In the genomic region with DNA sequence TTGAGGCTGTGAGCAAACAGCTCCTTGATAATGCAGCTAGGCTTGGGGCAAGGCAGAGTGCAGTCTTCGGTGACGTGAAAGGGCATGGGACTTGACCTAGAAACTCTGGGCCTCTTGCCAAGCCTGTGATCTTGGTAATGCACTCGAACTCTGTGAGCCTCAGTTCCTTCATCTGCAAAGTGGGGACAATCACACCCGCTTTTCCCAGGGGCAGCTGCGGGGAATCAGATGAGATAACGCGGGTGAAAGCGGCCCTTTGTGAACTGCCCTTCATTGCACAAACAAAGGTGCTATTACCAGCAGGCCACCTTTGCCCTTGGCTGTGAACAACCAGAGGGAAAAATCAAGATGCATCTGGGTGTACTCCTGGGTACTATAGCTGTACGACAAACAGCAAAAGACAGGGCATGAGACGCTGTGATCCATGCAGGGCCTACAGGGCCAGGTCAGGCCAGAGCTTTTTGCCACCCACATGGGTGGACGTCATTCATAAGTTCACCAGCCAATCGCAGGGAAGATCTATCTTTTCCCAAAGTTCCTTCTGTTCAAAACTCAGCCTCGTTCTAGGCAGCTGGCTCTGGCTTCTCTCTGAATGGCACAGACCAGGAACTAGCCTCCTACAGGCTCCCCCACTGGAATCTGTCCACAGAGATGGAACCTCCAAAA, we compare ENCODE assay signal across 1 cellular context.
A peak's percentile ranks its signal among the peaks of the same experiment; 100 is the strongest.
TF ChIP-seq lines count a peak whose summit lies in the region.

No MANE protein-coding gene starts in this region.

TF ChIP-seq in HepG2, 621 proteins besides CTCF, POLR2A, EP300 and RAD21 (continued from another document and continues in another):
- no peak for TF ChIP-seq ZSCAN21 (CRISPR knock-in tag; IDR thresholded peaks at IDR 0.05; ENCODE audit: borderline replicate concordance)
- TF ChIP-seq, protein P1, sequence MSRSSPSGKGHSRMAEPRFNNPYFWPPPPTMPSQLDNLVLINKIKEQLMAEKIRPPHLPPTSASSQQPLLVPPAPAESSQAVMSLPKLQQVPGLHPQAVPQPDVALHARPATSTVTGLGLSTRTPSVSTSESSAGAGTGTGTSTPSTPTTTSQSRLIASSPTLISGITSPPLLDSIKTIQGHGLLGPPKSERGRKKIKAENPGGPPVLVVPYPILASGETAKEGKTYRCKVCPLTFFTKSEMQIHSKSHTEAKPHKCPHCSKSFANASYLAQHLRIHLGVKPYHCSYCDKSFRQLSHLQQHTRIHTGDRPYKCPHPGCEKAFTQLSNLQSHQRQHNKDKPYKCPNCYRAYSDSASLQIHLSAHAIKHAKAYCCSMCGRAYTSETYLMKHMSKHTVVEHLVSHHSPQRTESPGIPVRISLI (CRISPR knock-in tag; IDR thresholded peaks at IDR 0.05; ENCODE audit: borderline replicate concordance) = no peak
- no peak for TF ChIP-seq ZNF329 (CRISPR knock-in tag; IDR thresholded peaks at IDR 0.05; ENCODE audit: low read depth)
- TF ChIP-seq, protein P2, sequence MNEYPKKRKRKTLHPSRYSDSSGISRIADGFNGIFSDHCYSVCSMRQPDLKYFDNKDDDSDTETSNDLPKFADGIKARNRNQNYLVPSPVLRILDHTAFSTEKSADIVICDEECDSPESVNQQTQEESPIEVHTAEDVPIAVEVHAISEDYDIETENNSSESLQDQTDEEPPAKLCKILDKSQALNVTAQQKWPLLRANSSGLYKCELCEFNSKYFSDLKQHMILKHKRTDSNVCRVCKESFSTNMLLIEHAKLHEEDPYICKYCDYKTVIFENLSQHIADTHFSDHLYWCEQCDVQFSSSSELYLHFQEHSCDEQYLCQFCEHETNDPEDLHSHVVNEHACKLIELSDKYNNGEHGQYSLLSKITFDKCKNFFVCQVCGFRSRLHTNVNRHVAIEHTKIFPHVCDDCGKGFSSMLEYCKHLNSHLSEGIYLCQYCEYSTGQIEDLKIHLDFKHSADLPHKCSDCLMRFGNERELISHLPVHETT (CRISPR knock-in tag; conservative IDR thresholded peaks at IDR 0.05) = no peak
- no peak for TF ChIP-seq ZNF709 (CRISPR knock-in tag; IDR thresholded peaks at IDR 0.05)
- TF ChIP-seq ZNF616 (CRISPR knock-in tag; IDR thresholded peaks at IDR 0.05; ENCODE audit: low read depth) = no peak
- TF ChIP-seq ZNF34 (CRISPR knock-in tag; IDR thresholded peaks at IDR 0.05; ENCODE audit: borderline replicate concordance) = no peak
- TF ChIP-seq, protein P3, sequence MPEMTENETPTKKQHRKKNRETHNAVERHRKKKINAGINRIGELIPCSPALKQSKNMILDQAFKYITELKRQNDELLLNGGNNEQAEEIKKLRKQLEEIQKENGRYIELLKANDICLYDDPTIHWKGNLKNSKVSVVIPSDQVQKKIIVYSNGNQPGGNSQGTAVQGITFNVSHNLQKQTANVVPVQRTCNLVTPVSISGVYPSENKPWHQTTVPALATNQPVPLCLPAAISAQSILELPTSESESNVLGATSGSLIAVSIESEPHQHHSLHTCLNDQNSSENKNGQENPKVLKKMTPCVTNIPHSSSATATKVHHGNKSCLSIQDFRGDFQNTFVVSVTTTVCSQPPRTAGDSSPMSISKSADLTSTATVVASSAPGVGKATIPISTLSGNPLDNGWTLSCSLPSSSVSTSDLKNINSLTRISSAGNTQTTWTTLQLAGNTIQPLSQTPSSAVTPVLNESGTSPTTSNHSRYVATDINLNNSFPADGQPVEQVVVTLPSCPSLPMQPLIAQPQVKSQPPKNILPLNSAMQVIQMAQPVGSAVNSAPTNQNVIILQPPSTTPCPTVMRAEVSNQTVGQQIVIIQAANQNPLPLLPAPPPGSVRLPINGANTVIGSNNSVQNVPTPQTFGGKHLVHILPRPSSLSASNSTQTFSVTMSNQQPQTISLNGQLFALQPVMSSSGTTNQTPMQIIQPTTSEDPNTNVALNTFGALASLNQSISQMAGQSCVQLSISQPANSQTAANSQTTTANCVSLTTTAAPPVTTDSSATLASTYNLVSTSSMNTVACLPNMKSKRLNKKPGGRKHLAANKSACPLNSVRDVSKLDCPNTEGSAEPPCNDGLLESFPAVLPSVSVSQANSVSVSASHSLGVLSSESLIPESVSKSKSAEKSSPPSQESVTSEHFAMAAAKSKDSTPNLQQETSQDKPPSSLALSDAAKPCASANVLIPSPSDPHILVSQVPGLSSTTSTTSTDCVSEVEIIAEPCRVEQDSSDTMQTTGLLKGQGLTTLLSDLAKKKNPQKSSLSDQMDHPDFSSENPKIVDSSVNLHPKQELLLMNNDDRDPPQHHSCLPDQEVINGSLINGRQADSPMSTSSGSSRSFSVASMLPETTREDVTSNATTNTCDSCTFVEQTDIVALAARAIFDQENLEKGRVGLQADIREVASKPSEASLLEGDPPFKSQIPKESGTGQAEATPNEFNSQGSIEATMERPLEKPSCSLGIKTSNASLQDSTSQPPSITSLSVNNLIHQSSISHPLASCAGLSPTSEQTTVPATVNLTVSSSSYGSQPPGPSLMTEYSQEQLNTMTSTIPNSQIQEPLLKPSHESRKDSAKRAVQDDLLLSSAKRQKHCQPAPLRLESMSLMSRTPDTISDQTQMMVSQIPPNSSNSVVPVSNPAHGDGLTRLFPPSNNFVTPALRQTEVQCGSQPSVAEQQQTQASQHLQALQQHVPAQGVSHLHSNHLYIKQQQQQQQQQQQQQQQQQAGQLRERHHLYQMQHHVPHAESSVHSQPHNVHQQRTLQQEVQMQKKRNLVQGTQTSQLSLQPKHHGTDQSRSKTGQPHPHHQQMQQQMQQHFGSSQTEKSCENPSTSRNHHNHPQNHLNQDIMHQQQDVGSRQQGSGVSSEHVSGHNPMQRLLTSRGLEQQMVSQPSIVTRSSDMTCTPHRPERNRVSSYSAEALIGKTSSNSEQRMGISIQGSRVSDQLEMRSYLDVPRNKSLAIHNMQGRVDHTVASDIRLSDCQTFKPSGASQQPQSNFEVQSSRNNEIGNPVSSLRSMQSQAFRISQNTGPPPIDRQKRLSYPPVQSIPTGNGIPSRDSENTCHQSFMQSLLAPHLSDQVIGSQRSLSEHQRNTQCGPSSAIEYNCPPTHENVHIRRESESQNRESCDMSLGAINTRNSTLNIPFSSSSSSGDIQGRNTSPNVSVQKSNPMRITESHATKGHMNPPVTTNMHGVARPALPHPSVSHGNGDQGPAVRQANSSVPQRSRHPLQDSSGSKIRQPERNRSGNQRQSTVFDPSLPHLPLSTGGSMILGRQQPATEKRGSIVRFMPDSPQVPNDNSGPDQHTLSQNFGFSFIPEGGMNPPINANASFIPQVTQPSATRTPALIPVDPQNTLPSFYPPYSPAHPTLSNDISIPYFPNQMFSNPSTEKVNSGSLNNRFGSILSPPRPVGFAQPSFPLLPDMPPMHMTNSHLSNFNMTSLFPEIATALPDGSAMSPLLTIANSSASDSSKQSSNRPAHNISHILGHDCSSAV (CRISPR knock-in tag; IDR thresholded peaks at IDR 0.05; ENCODE audit: borderline replicate concordance) = no peak
- TF ChIP-seq, protein P4, sequence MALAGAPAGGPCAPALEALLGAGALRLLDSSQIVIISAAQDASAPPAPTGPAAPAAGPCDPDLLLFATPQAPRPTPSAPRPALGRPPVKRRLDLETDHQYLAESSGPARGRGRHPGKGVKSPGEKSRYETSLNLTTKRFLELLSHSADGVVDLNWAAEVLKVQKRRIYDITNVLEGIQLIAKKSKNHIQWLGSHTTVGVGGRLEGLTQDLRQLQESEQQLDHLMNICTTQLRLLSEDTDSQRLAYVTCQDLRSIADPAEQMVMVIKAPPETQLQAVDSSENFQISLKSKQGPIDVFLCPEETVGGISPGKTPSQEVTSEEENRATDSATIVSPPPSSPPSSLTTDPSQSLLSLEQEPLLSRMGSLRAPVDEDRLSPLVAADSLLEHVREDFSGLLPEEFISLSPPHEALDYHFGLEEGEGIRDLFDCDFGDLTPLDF (CRISPR knock-in tag; IDR thresholded peaks at IDR 0.05) = no peak
- TF ChIP-seq ZBTB20 (CRISPR knock-in tag; IDR thresholded peaks at IDR 0.05; ENCODE audit: borderline replicate concordance, low read depth) = no peak
- peak; percentile 91; the same call in 1 of the 2 replicates for TF ChIP-seq KDM1A (CRISPR knock-in tag; IDR thresholded peaks at IDR 0.05)
- TF ChIP-seq, protein P5, sequence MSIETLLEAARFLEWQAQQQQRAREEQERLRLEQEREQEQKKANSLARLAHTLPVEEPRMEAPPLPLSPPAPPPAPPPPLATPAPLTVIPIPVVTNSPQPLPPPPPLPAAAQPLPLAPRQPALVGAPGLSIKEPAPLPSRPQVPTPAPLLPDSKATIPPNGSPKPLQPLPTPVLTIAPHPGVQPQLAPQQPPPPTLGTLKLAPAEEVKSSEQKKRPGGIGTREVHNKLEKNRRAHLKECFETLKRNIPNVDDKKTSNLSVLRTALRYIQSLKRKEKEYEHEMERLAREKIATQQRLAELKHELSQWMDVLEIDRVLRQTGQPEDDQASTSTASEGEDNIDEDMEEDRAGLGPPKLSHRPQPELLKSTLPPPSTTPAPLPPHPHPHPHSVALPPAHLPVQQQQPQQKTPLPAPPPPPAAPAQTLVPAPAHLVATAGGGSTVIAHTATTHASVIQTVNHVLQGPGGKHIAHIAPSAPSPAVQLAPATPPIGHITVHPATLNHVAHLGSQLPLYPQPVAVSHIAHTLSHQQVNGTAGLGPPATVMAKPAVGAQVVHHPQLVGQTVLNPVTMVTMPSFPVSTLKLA (IDR thresholded peaks at IDR 0.05) = no peak
- no peak for TF ChIP-seq GZF1 (CRISPR knock-in tag; IDR thresholded peaks at IDR 0.05)
- no peak for TF ChIP-seq ZNF530 (CRISPR knock-in tag; IDR thresholded peaks at IDR 0.05; ENCODE audit: low read depth)
- TF ChIP-seq NFRKB (IDR thresholded peaks at IDR 0.05) = no peak
- no peak for TF ChIP-seq DR1 (CRISPR knock-in tag; IDR thresholded peaks at IDR 0.05)
- TF ChIP-seq, protein P6, sequence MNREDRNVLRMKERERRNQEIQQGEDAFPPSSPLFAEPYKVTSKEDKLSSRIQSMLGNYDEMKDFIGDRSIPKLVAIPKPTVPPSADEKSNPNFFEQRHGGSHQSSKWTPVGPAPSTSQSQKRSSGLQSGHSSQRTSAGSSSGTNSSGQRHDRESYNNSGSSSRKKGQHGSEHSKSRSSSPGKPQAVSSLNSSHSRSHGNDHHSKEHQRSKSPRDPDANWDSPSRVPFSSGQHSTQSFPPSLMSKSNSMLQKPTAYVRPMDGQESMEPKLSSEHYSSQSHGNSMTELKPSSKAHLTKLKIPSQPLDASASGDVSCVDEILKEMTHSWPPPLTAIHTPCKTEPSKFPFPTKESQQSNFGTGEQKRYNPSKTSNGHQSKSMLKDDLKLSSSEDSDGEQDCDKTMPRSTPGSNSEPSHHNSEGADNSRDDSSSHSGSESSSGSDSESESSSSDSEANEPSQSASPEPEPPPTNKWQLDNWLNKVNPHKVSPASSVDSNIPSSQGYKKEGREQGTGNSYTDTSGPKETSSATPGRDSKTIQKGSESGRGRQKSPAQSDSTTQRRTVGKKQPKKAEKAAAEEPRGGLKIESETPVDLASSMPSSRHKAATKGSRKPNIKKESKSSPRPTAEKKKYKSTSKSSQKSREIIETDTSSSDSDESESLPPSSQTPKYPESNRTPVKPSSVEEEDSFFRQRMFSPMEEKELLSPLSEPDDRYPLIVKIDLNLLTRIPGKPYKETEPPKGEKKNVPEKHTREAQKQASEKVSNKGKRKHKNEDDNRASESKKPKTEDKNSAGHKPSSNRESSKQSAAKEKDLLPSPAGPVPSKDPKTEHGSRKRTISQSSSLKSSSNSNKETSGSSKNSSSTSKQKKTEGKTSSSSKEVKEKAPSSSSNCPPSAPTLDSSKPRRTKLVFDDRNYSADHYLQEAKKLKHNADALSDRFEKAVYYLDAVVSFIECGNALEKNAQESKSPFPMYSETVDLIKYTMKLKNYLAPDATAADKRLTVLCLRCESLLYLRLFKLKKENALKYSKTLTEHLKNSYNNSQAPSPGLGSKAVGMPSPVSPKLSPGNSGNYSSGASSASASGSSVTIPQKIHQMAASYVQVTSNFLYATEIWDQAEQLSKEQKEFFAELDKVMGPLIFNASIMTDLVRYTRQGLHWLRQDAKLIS (CRISPR knock-in tag; IDR thresholded peaks at IDR 0.05) = no peak
- TF ChIP-seq ZBTB8A (CRISPR knock-in tag; IDR thresholded peaks at IDR 0.05; ENCODE audit: borderline replicate concordance, low read depth) = no peak
- TF ChIP-seq HNRNPL (IDR thresholded peaks at IDR 0.05; ENCODE audit: low read depth, low read length) = 0 out of 2 replicates have a peak, but pooled peaks have one; percentile 39
- no peak for TF ChIP-seq ZNF224 (CRISPR knock-in tag; IDR thresholded peaks at IDR 0.05)
- no peak for TF ChIP-seq FLYWCH1 (CRISPR knock-in tag; IDR thresholded peaks at IDR 0.05)
- TF ChIP-seq CHD4 (IDR thresholded peaks at IDR 0.05; ENCODE audit: borderline replicate concordance, low read length) = peak; percentile 89
- TF ChIP-seq LCORL (IDR thresholded peaks at IDR 0.05) = no peak
- TF ChIP-seq LCORL (CRISPR knock-in tag; IDR thresholded peaks at IDR 0.05) = no peak
- TF ChIP-seq ZEB1 (IDR thresholded peaks at IDR 0.05; ENCODE audit: insufficient replicate concordance, low read depth) = peak; percentile 52
- no peak for TF ChIP-seq ZNF326 (CRISPR knock-in tag; IDR thresholded peaks at IDR 0.05; ENCODE audit: borderline replicate concordance)
- TF ChIP-seq ZSCAN22 (CRISPR knock-in tag; IDR thresholded peaks at IDR 0.05) = no peak
- no peak for TF ChIP-seq ATF7 (IDR thresholded peaks at IDR 0.05)
- no peak for TF ChIP-seq ATF7 (CRISPR knock-in tag; IDR thresholded peaks at IDR 0.05)
- TF ChIP-seq HDAC2 (CRISPR knock-in tag; IDR thresholded peaks at IDR 0.05) = peak; percentile 55; the same call in 1 of the 2 replicates
- peak; percentile 42; the same call in 1 of the 2 replicates for TF ChIP-seq HNF4G (IDR thresholded peaks at IDR 0.05; ENCODE audit: borderline replicate concordance, low read depth, low read length)
- TF ChIP-seq HNF4G (CRISPR knock-in tag; IDR thresholded peaks at IDR 0.05; ENCODE audit: borderline replicate concordance, low read depth) = no peak
- TF ChIP-seq, protein P7, sequence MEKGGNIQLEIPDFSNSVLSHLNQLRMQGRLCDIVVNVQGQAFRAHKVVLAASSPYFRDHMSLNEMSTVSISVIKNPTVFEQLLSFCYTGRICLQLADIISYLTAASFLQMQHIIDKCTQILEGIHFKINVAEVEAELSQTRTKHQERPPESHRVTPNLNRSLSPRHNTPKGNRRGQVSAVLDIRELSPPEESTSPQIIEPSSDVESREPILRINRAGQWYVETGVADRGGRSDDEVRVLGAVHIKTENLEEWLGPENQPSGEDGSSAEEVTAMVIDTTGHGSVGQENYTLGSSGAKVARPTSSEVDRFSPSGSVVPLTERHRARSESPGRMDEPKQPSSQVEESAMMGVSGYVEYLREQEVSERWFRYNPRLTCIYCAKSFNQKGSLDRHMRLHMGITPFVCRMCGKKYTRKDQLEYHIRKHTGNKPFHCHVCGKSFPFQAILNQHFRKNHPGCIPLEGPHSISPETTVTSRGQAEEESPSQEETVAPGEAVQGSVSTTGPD (CRISPR knock-in tag; IDR thresholded peaks at IDR 0.05) = no peak
- no peak for TF ChIP-seq REPIN1 (CRISPR knock-in tag; IDR thresholded peaks at IDR 0.05; ENCODE audit: borderline replicate concordance, low read depth)
- no peak for TF ChIP-seq MLLT10 (CRISPR knock-in tag; IDR thresholded peaks at IDR 0.05)
- no peak for TF ChIP-seq ATF1 (CRISPR knock-in tag; IDR thresholded peaks at IDR 0.05)
- no peak for TF ChIP-seq ATM (IDR thresholded peaks at IDR 0.05; ENCODE audit: borderline replicate concordance)
- TF ChIP-seq THYN1 (CRISPR knock-in tag; IDR thresholded peaks at IDR 0.05; ENCODE audit: borderline replicate concordance, low read depth) = no peak
- TF ChIP-seq ETV6 (CRISPR knock-in tag; conservative IDR thresholded peaks at IDR 0.05) = no peak
- no peak for TF ChIP-seq ZNF644 (CRISPR knock-in tag; IDR thresholded peaks at IDR 0.05; ENCODE audit: low read depth)
- no peak for TF ChIP-seq PITX1 (CRISPR knock-in tag; IDR thresholded peaks at IDR 0.05)
- TF ChIP-seq REXO4 (CRISPR knock-in tag; IDR thresholded peaks at IDR 0.05; ENCODE audit: borderline replicate concordance) = no peak
- TF ChIP-seq FOSL2 (CRISPR knock-in tag; IDR thresholded peaks at IDR 0.05) = no peak
- TF ChIP-seq ZNF629 (CRISPR knock-in tag; conservative IDR thresholded peaks at IDR 0.05) = peak; percentile 99
- TF ChIP-seq, protein P8, sequence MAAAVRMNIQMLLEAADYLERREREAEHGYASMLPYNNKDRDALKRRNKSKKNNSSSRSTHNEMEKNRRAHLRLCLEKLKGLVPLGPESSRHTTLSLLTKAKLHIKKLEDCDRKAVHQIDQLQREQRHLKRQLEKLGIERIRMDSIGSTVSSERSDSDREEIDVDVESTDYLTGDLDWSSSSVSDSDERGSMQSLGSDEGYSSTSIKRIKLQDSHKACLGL (CRISPR knock-in tag; IDR thresholded peaks at IDR 0.05) = no peak
